ENCODE assay signal across 24 cellular contexts in the genomic region with DNA sequence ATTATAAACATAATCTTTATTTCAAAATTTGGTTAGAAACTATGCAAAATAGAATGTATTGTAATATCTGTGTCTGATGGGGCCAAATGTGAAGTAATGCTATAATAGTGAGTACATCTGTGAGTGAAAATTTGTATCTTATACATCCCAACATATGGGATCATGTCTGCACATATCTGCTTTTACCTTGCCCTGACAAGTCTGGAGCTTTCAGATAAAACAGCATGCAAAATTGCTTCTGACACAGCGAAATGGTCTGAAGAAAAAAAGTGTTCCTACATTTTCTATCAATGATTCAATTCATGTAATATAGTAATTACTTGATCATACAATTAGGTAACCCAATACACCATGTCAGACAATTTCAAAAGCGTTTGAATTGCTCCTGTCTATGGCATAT.
"Had no signal": no experiment of that assay in that cellular context is flagged by ENCODE, and none has a peak within 500 bp of the region (broad histone marks: within the 10 kb centered on the region; RNA-seq: fewer than 3 reads in every experiment).

No MANE protein-coding gene starts in this region.

- H3K4me3 ChIP-seq: SJSA1 had no signal

- FAIRE-seq: TTC549 had no signal

- H3K9me3 ChIP-seq: SJSA1 had no signal

- DNase-seq: activated B cell treated with CpG ODN at 0.5 μM for 24 hours; activated CD4-positive, alpha-beta memory T cell treated with anti-CD3 and anti-CD28 coated beads for 36 hours; activated CD4-positive, alpha-beta T cell treated with anti-CD3 and anti-CD28 coated beads, Interleukin-2, amount 10 ng/mL, durations not matched to agents 7 days and 5 days; activated CD8-positive, alpha-beta memory T cell treated with anti-CD3 and anti-CD28 coated beads for 24 hours; activated effector memory CD4-positive, alpha-beta T cell treated with anti-CD3 and anti-CD28 coated beads, Interleukin-2, amount 50 U/mL, for 16 hours; activated naive CD4-positive, alpha-beta T cell treated with Interleukin-2 at 50 U/mL for 16 hours; activated T-cell treated with anti-CD3 and anti-CD28 coated beads, Interleukin-2, amount 50 U/mL, for 4 hours; amygdala; brain microvascular endothelial cell; cerebellar nuclear complex; NCI-H1105 treated with DMSO at 0.1 percent for 48 hours; NCI-H1436 treated with DMSO at 0.1 percent for 48 hours; NCI-H1930; NCI-H345; NCI-H510A; NCI-H526 treated with DMSO at 0.1 percent for 48 hours; NCI-H82; Right ventricle myocardium superior; RPMI8226; T-helper 17 cell; T-helper 9 cell had no signal

- H3K27me3 ChIP-seq: brain microvascular endothelial cell, SJSA1 had no signal

- ATAC-seq: activated T-cell treated with anti-CD3 and anti-CD28 coated beads, Interleukin-2, amount 50 U/mL, for 4 hours; Panc1; T-helper 17 cell had no signal

- H3K36me3 ChIP-seq: brain microvascular endothelial cell, SJSA1 had no signal

- H3K27ac ChIP-seq: brain microvascular endothelial cell, SJSA1 had no signal
